Comparison of ENCODE assay signal across 18 cellular contexts in the genomic region with DNA sequence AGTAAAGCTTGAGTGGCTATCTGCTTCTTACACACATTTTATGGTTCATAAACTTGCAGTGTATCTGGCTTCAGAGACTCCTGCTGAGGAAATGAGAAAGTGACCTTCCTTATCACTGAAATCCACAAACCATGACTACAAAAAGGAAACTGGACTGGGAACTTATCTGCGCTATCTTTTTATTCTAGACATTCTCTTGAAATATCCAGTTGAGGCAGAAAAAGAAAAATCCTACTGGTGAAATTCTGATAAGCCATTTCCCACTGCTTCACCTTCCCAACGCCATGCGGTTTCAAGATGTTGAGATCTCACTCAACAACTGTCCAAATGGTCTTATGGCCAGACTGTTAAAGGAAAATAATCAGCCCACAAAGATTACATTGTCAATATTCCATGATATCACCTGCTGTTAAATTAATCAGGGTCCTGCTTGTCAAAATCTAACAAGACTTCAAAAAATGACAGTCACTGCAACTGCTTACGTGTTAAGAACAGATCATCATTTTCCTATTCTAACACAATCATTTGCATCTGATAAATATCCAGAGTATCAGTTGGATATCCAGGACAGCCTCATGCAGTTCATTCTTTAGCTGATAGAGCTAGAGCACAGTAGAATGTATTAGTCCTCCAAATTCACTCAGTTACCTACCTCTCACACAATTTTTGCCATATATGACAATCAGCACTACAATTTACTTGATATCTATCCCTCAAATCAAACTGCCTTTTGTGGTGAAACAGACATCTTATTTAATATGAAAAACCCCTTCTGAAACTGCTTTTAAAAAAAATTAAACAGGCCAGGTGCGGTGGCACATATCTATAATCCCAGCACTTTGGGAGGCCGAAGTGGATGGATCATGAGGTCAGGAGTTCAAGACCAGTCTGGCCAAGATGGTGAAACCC.
DNase-seq lines count a peak whose midpoint lies in the region; ATAC-seq, FAIRE-seq and TF ChIP-seq lines count a peak whose summit lies in the region.
"Had no signal": no experiment of that assay in that cellular context is flagged by ENCODE, and none has a peak within 500 bp of the region (broad histone marks: within the 10 kb centered on the region; RNA-seq: fewer than 3 reads in every experiment).

No MANE protein-coding gene starts in this region.

- H3K27me3 ChIP-seq in astrocyte (ENCODE audit: insufficient read depth, low read length) = no peaks in the 10 kb centered on the region

- H3K36me3 ChIP-seq in astrocyte (ENCODE audit: insufficient read depth, low read length) = no peaks in the 10 kb centered on the region
- H3K36me3 ChIP-seq: HAP-1 had no signal

- no peak overlapping the region for H3K27ac ChIP-seq in astrocyte (ENCODE audit: low read depth, low read length)

- no peak overlapping the region for H3K9ac ChIP-seq in astrocyte (ENCODE audit: low read length)

- H3K27ac Mint-ChIP-seq in astrocyte (ENCODE audit: unreplicated experiment) = no peak overlapping the region
- H3K27ac Mint-ChIP-seq: IgD-negative memory B cell had no signal

- H3K4me3 Mint-ChIP-seq in astrocyte (ENCODE audit: unreplicated experiment) = no peak overlapping the region
- H3K4me3 Mint-ChIP-seq: IgD-negative memory B cell had no signal

- H2AFZ ChIP-seq in astrocyte (ENCODE audit: low read depth, low read length) = no peak overlapping the region

- no peaks in the 10 kb centered on the region for H3K4me1 Mint-ChIP-seq in astrocyte (ENCODE audit: low read depth, unreplicated experiment)
- H3K4me1 Mint-ChIP-seq: IgD-negative memory B cell had no signal

- no peaks in the 10 kb centered on the region for H3K27me3 Mint-ChIP-seq in astrocyte (ENCODE audit: low read depth, unreplicated experiment)
- H3K27me3 Mint-ChIP-seq: IgD-negative memory B cell had no signal

- TF ChIP-seq CTCF in astrocyte (IDR thresholded peaks at IDR 0.05; ENCODE audit: insufficient read depth, low read depth, low read length) (no peak), GM10266 (IDR thresholded peaks at IDR 0.05; ENCODE audit: control insufficient read depth, insufficient read depth, low read depth, missing control alignments) (no peak)

- peak; percentile 78 for DNase-seq in CMK (ENCODE audit: low read depth)
- DNase-seq in NCI-H69 (lab: John Stamatoyannopoulos, UW) = peak; percentile 12
- DNase-seq in astrocyte (ENCODE audit: low read depth) = peak; percentile 38
- DNase-seq in kidney tubule cell (ENCODE audit: low spot score) = peak; percentile 9
- no peak for DNase-seq in NCI-H1694 treated with DMSO at 0.1 percent for 48 hours (lab: John Stamatoyannopoulos, UW)
- no peak for DNase-seq in occipital lobe (lab: John Stamatoyannopoulos, UW)
- no peak for DNase-seq in GM10266 (ENCODE audit: extremely low spot score)
- DNase-seq: Calu3, DMS79, NCI-H146, NCI-H226, SIG-M5 had no signal

- no peaks in the 10 kb centered on the region for H3K79me2 ChIP-seq in astrocyte (ENCODE audit: insufficient read depth, low read length)

- H3K4me3 ChIP-seq in astrocyte (ENCODE audit: insufficient read depth, low read depth, low read length) = no peak overlapping the region
- H3K4me3 ChIP-seq: HAP-1 had no signal

- FAIRE-seq in astrocyte (lab: Jason Lieb, UNC) = no peak
- FAIRE-seq: A204.1, GM12891, GM19239 had no signal

- H4K20me1 ChIP-seq in astrocyte (ENCODE audit: insufficient read depth, low read length) = peaks cover 17% of the 10 kb centered on the region

- no peaks in the 10 kb centered on the region for H3K4me1 ChIP-seq in astrocyte (ENCODE audit: insufficient read depth, low read length)
- H3K4me1 ChIP-seq: HAP-1 had no signal

- no peaks in the 10 kb centered on the region for H3K9me3 ChIP-seq in astrocyte (ENCODE audit: insufficient read depth, low read depth, low read length)
- H3K9me3 ChIP-seq: HAP-1 had no signal

- no peak for ATAC-seq in GM18909 (IDR thresholded peaks at IDR 0.05; ENCODE audit: poor library complexity, unreplicated experiment)

- H3K9me3 Mint-ChIP-seq in astrocyte (ENCODE audit: unreplicated experiment) = no peaks in the 10 kb centered on the region

- H3K4me2 ChIP-seq in astrocyte (ENCODE audit: low read length) = no peak overlapping the region

- H3K36me3 Mint-ChIP-seq in astrocyte (ENCODE audit: low read depth, unreplicated experiment) = no peaks in the 10 kb centered on the region
- H3K36me3 Mint-ChIP-seq: IgD-negative memory B cell had no signal

Comparison
In these comparisons a context has a peak if more than half of its experiments do, and no peak if none do; other contexts are left out.
1. DNase-seq: peak in CMK (single experiment), NCI-H69 (single experiment), astrocyte (single experiment) and kidney tubule cell (single experiment); none in NCI-H1694 treated with DMSO at 0.1 percent for 48 hours (single experiment), occipital lobe (single experiment) and GM10266 (single experiment).